In genomic region chr16:88783391-88784073, GRCh38 we compare ENCODE assay signal across 1 cellular context.
TF ChIP-seq lines count a peak whose summit lies in the region.

No MANE protein-coding gene starts in this region.

TF ChIP-seq in HepG2, 621 proteins besides CTCF, POLR2A, EP300 and RAD21 (continued from another document):
- TF ChIP-seq RXRA (CRISPR knock-in tag; IDR thresholded peaks at IDR 0.05) (0 out of 2 replicates have a peak, but pooled peaks have one; percentile 7), RFXANK (CRISPR knock-in tag; IDR thresholded peaks at IDR 0.05) (no peak), HDAC1 (CRISPR knock-in tag; IDR thresholded peaks at IDR 0.05) (peak; percentile 60), MXI1 (IDR thresholded peaks at IDR 0.05; ENCODE audit: borderline replicate concordance, low read depth, low read length) (no peak), MEF2D (CRISPR knock-in tag; IDR thresholded peaks at IDR 0.05) (peak; percentile 46; the same call in 1 of the 2 replicates), ZNF225 (CRISPR knock-in tag; IDR thresholded peaks at IDR 0.05) (no peak; the same call in 1 of the 2 replicates), ZMAT3 (CRISPR knock-in tag; conservative IDR thresholded peaks at IDR 0.05) (no peak), HOXA7 (CRISPR knock-in tag; IDR thresholded peaks at IDR 0.05) (no peak), GMEB1 (CRISPR knock-in tag; IDR thresholded peaks at IDR 0.05; ENCODE audit: borderline replicate concordance) (no peak), TIGD3 (CRISPR knock-in tag; IDR thresholded peaks at IDR 0.05; ENCODE audit: borderline replicate concordance) (peak; percentile 23; the same call in 1 of the 2 replicates), ATF7-NPFF (CRISPR knock-in tag; IDR thresholded peaks at IDR 0.05; ENCODE audit: low read depth) (no peak)
